ENCODE assay signal across 12 cellular contexts in genomic region chr17:68461122-68461539, GRCh38. TPM values are rescaled to one million over a fixed set of nuclear protein-coding genes. Genes with fewer than 3 reads are reported as not detected.
DNase-seq lines count a peak whose midpoint lies in the region; ATAC-seq and TF ChIP-seq lines count a peak whose summit lies in the region.
"Had no signal": no experiment of that assay in that cellular context is flagged by ENCODE, and none has a peak within 500 bp of the region (broad histone marks: within the 10 kb centered on the region; RNA-seq: fewer than 3 reads in every experiment).

No MANE protein-coding gene starts in this region.

- POLR2A ChIA-PET in activated CD8-positive, alpha-beta T cell treated with anti-CD3 and anti-CD28 coated beads for 36 hours (lab: Charles Lee) = interaction anchor here (0.8 to 4.4 kb wide), 4 partner anchors 51 to 424 kb away, joined by 3 to 31 read pairs (median 4); partner anchors contain the start of genes ARSG, PRKAR1A and SLC16A6
- POLR2A ChIA-PET in naive thymus-derived CD8-positive, alpha-beta T cell (lab: Charles Lee) = interaction anchor here (1.0 to 5.8 kb wide), 5 partner anchors 164 to 256 kb away, joined by 3 to 55 read pairs (median 7); partner anchors contain the start of genes ARSG and SLC16A6

- H3K27me3 ChIP-seq in neural progenitor cell = peaks cover 17% of the 10 kb centered on the region
- H3K27me3 ChIP-seq: pancreas had no signal

- no peak for TF ChIP-seq CTCF in activated CD8-positive, alpha-beta T cell treated with anti-CD3 and anti-CD28 coated beads for 36 hours (IDR thresholded peaks at IDR 0.05)
- no peak for TF ChIP-seq CTCF in neural progenitor cell (IDR thresholded peaks at IDR 0.05)

- H3K27ac Mint-ChIP-seq in activated CD8-positive, alpha-beta T cell treated with anti-CD3 and anti-CD28 coated beads for 36 hours = peak overlapping the region; percentile 97
- H3K27ac Mint-ChIP-seq in naive thymus-derived CD8-positive, alpha-beta T cell = peak overlapping the region in 6 of 10 donors; percentile 42 to 89 (median 76)
- no peak overlapping the region for H3K27ac Mint-ChIP-seq in neural progenitor cell

- no peaks in the 10 kb centered on the region for H3K9me3 Mint-ChIP-seq in activated CD8-positive, alpha-beta T cell treated with anti-CD3 and anti-CD28 coated beads for 36 hours
- H3K9me3 Mint-ChIP-seq in naive thymus-derived CD8-positive, alpha-beta T cell = no peaks in the 10 kb centered on the region
- H3K9me3 Mint-ChIP-seq in neural progenitor cell = no peaks in the 10 kb centered on the region

- H3K4me3 ChIP-seq in neural progenitor cell = no peak overlapping the region
- H3K4me3 ChIP-seq: pancreas had no signal

- H3K4me2 ChIP-seq in neural progenitor cell = no peak overlapping the region

- no peaks in the 10 kb centered on the region for H3K27me3 Mint-ChIP-seq in activated CD8-positive, alpha-beta T cell treated with anti-CD3 and anti-CD28 coated beads for 36 hours
- H3K27me3 Mint-ChIP-seq in naive thymus-derived CD8-positive, alpha-beta T cell = no peaks in the 10 kb centered on the region
- H3K27me3 Mint-ChIP-seq in neural progenitor cell (ENCODE audit: insufficient read depth, low read depth) = peaks cover 11% of the 10 kb centered on the region

- H3K27ac ChIP-seq in KOPT-K1 (ENCODE audit: low read depth, low read length, poor library complexity, severe bottlenecking) (peak overlapping the region; percentile 67), neural progenitor cell (no peak overlapping the region)

- no peaks in the 10 kb centered on the region for H3K79me2 ChIP-seq in neural progenitor cell (ENCODE audit: low read depth)

- no peak overlapping the region for H3K9ac ChIP-seq in neural progenitor cell

- H3K4me1 ChIP-seq in neural progenitor cell = peaks cover 3% of the 10 kb centered on the region

- intact Hi-C loops in activated CD8-positive, alpha-beta T cell treated with anti-CD3 and anti-CD28 coated beads for 36 hours (cut with micrococcal nuclease) = loop anchor here (2.0 to 10.0 kb wide), 3 partner anchors 24 to 406 kb away; no protein-coding TSS in a partner anchor
- intact Hi-C loops in head of caudate nucleus (cut with DNase I) = loop anchor here (10.0 kb wide), 1 partner anchor 286 kb away; no protein-coding TSS in a partner anchor

- ATAC-seq in activated CD8-positive, alpha-beta T cell treated with anti-CD3 and anti-CD28 coated beads for 36 hours = no peak
- no peak for ATAC-seq in naive thymus-derived CD8-positive, alpha-beta T cell

- peak overlapping the region; percentile 66 for H3K4me3 Mint-ChIP-seq in activated CD8-positive, alpha-beta T cell treated with anti-CD3 and anti-CD28 coated beads for 36 hours
- peak overlapping the region in 2 of 10 donors; percentile 38 to 58 for H3K4me3 Mint-ChIP-seq in naive thymus-derived CD8-positive, alpha-beta T cell
- H3K4me3 Mint-ChIP-seq in neural progenitor cell = no peak overlapping the region

- no peaks in the 10 kb centered on the region for H3K36me3 Mint-ChIP-seq in activated CD8-positive, alpha-beta T cell treated with anti-CD3 and anti-CD28 coated beads for 36 hours (ENCODE audit: low read depth)
- H3K36me3 Mint-ChIP-seq in naive thymus-derived CD8-positive, alpha-beta T cell = no peaks in the 10 kb centered on the region
- H3K36me3 Mint-ChIP-seq in neural progenitor cell = no peaks in the 10 kb centered on the region

- H3K4me1 Mint-ChIP-seq in activated CD8-positive, alpha-beta T cell treated with anti-CD3 and anti-CD28 coated beads for 36 hours (ENCODE audit: low read depth) = peaks cover 57% of the 10 kb centered on the region
- H3K4me1 Mint-ChIP-seq in naive thymus-derived CD8-positive, alpha-beta T cell = peaks cover 18 to 62% (median 48%) of the 10 kb centered on the region in 4 donors
- H3K4me1 Mint-ChIP-seq in neural progenitor cell = peaks cover 17% of the 10 kb centered on the region

- H3K9me3 ChIP-seq in KOPT-K1 (ENCODE audit: insufficient read depth, low read length, poor library complexity, severe bottlenecking) (no peaks in the 10 kb centered on the region), neural progenitor cell (ENCODE audit: low read depth) (no peaks in the 10 kb centered on the region)
- H3K9me3 ChIP-seq: pancreas had no signal

- H3K36me3 ChIP-seq in KOPT-K1 (ENCODE audit: insufficient read depth, low read length) = no peaks in the 10 kb centered on the region
- no peaks in the 10 kb centered on the region for H3K36me3 ChIP-seq in neural progenitor cell
- H3K36me3 ChIP-seq: pancreas had no signal

- H2AFZ ChIP-seq in neural progenitor cell (replicated peaks) = no peak overlapping the region

- DNase-seq in activated CD8-positive, alpha-beta memory T cell treated with anti-CD3 and anti-CD28 coated beads for 24 hours = peak; percentile 48
- no peak for DNase-seq in activated CD8-positive, alpha-beta memory T cell treated with anti-CD3 and anti-CD28 coated beads, Interleukin-2, amount 50 U/mL, for 48 hours
- DNase-seq in activated CD8-positive, alpha-beta T cell treated with anti-CD3 and anti-CD28 coated beads for 36 hours = peak; percentile 57
- no peak for DNase-seq in naive thymus-derived CD8-positive, alpha-beta T cell
- DNase-seq in SKM-1 (lab: John Stamatoyannopoulos, UW; ENCODE audit: unreplicated experiment) (no peak), head of caudate nucleus (no peak), neural progenitor cell (ENCODE audit: low spot score) (no peak)
- DNase-seq: activated CD4-positive, alpha-beta T cell treated with anti-CD3 and anti-CD28 coated beads for 1 hour; NCI-H187 treated with DMSO at 0.1 percent for 48 hours; SIG-M5 had no signal

- CTCF ChIA-PET in activated CD8-positive, alpha-beta T cell treated with anti-CD3 and anti-CD28 coated beads for 36 hours (lab: Charles Lee) = interaction anchor here (1.0 to 12.2 kb wide), 10 partner anchors 22 to 403 kb away, joined by 3 to 166 read pairs (median 6); partner anchors contain the start of gene AMZ2

- H4K20me1 ChIP-seq in neural progenitor cell (ENCODE audit: low read depth) = no peaks in the 10 kb centered on the region

- peaks cover 18% of the 10 kb centered on the region for H3F3A ChIP-seq in neural progenitor cell (ENCODE audit: low read depth)

RNA-seq across cellular contexts. Expression of gene WIPI1, which starts 3.8 kb away (rescaled TPM):
- 10 to 100 TPM; 11.3 to 13.1 TPM for total RNA-seq in activated CD8-positive, alpha-beta T cell treated with anti-CD3 and anti-CD28 coated beads for 36 hours
- 1 to 10 TPM; 3.2 to 3.5 TPM for total RNA-seq in naive thymus-derived CD8-positive, alpha-beta T cell
- 1 to 10 TPM; 2.5 to 8.3 (median 2.7) TPM for polyA plus RNA-seq in naive thymus-derived CD8-positive, alpha-beta T cell
- total RNA-seq in neural progenitor cell (ENCODE audit: low replicate concordance) = 27.8 and 29.5 TPM in 2 replicates

RNA-seq across cellular contexts. Expression of gene PRKAR1A, which starts 51.1 kb away (rescaled TPM):
- total RNA-seq in activated CD8-positive, alpha-beta T cell treated with anti-CD3 and anti-CD28 coated beads for 36 hours = 100 to 1,000 TPM; 157 to 168 TPM
- 100 to 1,000 TPM; 145 to 157 TPM for total RNA-seq in naive thymus-derived CD8-positive, alpha-beta T cell
- polyA plus RNA-seq in naive thymus-derived CD8-positive, alpha-beta T cell = 100 to 1,000 TPM; 153 to 203 (median 175) TPM
- 155 and 168 TPM in 2 replicates for total RNA-seq in neural progenitor cell (ENCODE audit: low replicate concordance)

Comparison
In these comparisons a context has a peak if more than half of its experiments do, and no peak if none do; other contexts are left out.
1. DNase-seq: peak in activated CD8-positive, alpha-beta memory T cell treated with anti-CD3 and anti-CD28 coated beads for 24 hours (single experiment) and activated CD8-positive, alpha-beta T cell treated with anti-CD3 and anti-CD28 coated beads for 36 hours (single experiment); none in activated CD8-positive, alpha-beta memory T cell treated with anti-CD3 and anti-CD28 coated beads, Interleukin-2, amount 50 U/mL, for 48 hours (single experiment), naive thymus-derived CD8-positive, alpha-beta T cell (0 of 10), SKM-1 (single experiment), head of caudate nucleus (0 of 42) and neural progenitor cell (single experiment).